1 cellular context compared by ENCODE assay signal in genomic region chr1:187924252-187924651, GRCh38.
TF ChIP-seq lines count a peak whose summit lies in the region.

No MANE protein-coding gene starts in this region.

TF ChIP-seq in IMR-90, 13 proteins besides CTCF, POLR2A, EP300 and RAD21 (continued from another document):
- no peak for TF ChIP-seq RFX5 (IDR thresholded peaks at IDR 0.05; ENCODE audit: low read depth, low read length)
- TF ChIP-seq FOS (IDR thresholded peaks at IDR 0.05; ENCODE audit: low read depth, low read length) = no peak
- TF ChIP-seq MAZ (IDR thresholded peaks at IDR 0.05; ENCODE audit: borderline replicate concordance, low read depth, low read length) = no peak
- no peak for TF ChIP-seq SMC3 (IDR thresholded peaks at IDR 0.05; ENCODE audit: low read depth, low read length)
- TF ChIP-seq ELK1 (IDR thresholded peaks at IDR 0.05; ENCODE audit: borderline replicate concordance, low read depth, low read length) = no peak
- no peak for TF ChIP-seq RCOR1 (IDR thresholded peaks at IDR 0.05; ENCODE audit: insufficient replicate concordance, low read length)
- no peak for TF ChIP-seq NFE2L2 (IDR thresholded peaks at IDR 0.05; ENCODE audit: low read depth, low read length)
- no peak for TF ChIP-seq MXI1 (IDR thresholded peaks at IDR 0.05; ENCODE audit: borderline replicate concordance, low read depth, low read length)
